ENCODE assay signal across 26 cellular contexts in genomic region chr6:112413805-112414204, GRCh38.
A peak's percentile ranks its signal among the peaks of the same experiment; 100 is the strongest.
DNase-seq lines count a peak whose midpoint lies in the region; ATAC-seq, FAIRE-seq and TF ChIP-seq lines count a peak whose summit lies in the region.
"Had no signal": no experiment of that assay in that cellular context is flagged by ENCODE, and none has a peak within 500 bp of the region (broad histone marks: within the 10 kb centered on the region; RNA-seq: fewer than 3 reads in every experiment).

No MANE protein-coding gene starts in this region.

- H3K4me2 ChIP-seq in GM23338 = no peak overlapping the region

- no TSS peak for BruUV-seq in Panc1 (replicated peaks; lab: Mats Ljungman, UMichigan)

- no peaks in the 10 kb centered on the region; the same call in 1 of the 2 replicates for H3K9me2 ChIP-seq in GM23338 (ENCODE audit: insufficient read depth)

- no peak overlapping the region for H3K4me3 ChIP-seq in GM23338
- no peak overlapping the region for H3K4me3 ChIP-seq in Panc1 (ENCODE audit: low read depth in 2 of 2, low read length in 2 of 2)
- H3K4me3 ChIP-seq: SJCRH30, uterus had no signal

- no peaks in the 10 kb centered on the region for H3K27me3 ChIP-seq in GM23338 (ENCODE audit: insufficient read depth)
- no peaks in the 10 kb centered on the region for H3K27me3 ChIP-seq in Panc1 (ENCODE audit: control insufficient read depth, insufficient read depth, low read length)
- H3K27me3 ChIP-seq: SJCRH30, uterus had no signal

- no peaks in the 10 kb centered on the region for H3K36me3 Mint-ChIP-seq in GM23338 (ENCODE audit: low read depth)
- H3K36me3 Mint-ChIP-seq in glutamatergic neuron (ENCODE audit: unreplicated experiment) = no peaks in the 10 kb centered on the region

- no peak overlapping the region for H3K27ac Mint-ChIP-seq in GM23338
- H3K27ac Mint-ChIP-seq in glutamatergic neuron (ENCODE audit: unreplicated experiment) = peak overlapping the region; percentile 79
- H3K27ac Mint-ChIP-seq: progenitor cell of endocrine pancreas had no signal

- no peaks in the 10 kb centered on the region for H3F3A ChIP-seq in GM23338 (replicated peaks; ENCODE audit: low read depth)

- POLR2A ChIA-PET in Panc1 (lab: Charles Lee) = interaction anchor here (0.5 kb wide), 1 partner anchor 1587 kb away, joined by 11 read pairs; no protein-coding TSS in a partner anchor

- H3K4me3 Mint-ChIP-seq in GM23338 (no peak overlapping the region), glutamatergic neuron (ENCODE audit: unreplicated experiment) (no peak overlapping the region)
- H3K4me3 Mint-ChIP-seq: central memory CD8-positive, alpha-beta T cell; neural crest cell had no signal

- DNase-seq in AG20443 (ENCODE audit: low spot score) = peak; percentile 14
- no peak for DNase-seq in GM23338 (ENCODE audit: low spot score)
- DNase-seq in Panc1 (ENCODE audit: low read depth, low spot score) = no peak
- DNase-seq in glutamatergic neuron = no peak
- no peak for DNase-seq in RCC 7860 (ENCODE audit: low spot score)
- no peak for DNase-seq in activated CD8-positive, alpha-beta memory T cell treated with anti-CD3 and anti-CD28 coated beads for 24 hours
- DNase-seq: ACHN; activated CD4-positive, alpha-beta T cell treated with anti-CD3 and anti-CD28 coated beads for 4 hours; activated naive CD4-positive, alpha-beta T cell treated with anti-CD3 and anti-CD28 coated beads, Interleukin-2, amount 50 U/mL, for 16 hours; aorta; C1 segment of cervical spinal cord; DMS153; hippocampal formation; MM.1S; NCI-H2171; NCI-H748 treated with DMSO at 0.1 percent for 48 hours; SJCRH30; T-helper 1 cell; uterus had no signal

- H3K36me3 ChIP-seq in GM23338 (ENCODE audit: insufficient read depth) = no peaks in the 10 kb centered on the region
- no peaks in the 10 kb centered on the region for H3K36me3 ChIP-seq in Panc1 (ENCODE audit: control insufficient read depth, insufficient read depth, low read length)
- H3K36me3 ChIP-seq: SJCRH30, uterus had no signal

- H3K9me3 Mint-ChIP-seq in GM23338 (peaks cover 11% of the 10 kb centered on the region), glutamatergic neuron (ENCODE audit: unreplicated experiment) (peaks cover 2% of the 10 kb centered on the region)
- H3K9me3 Mint-ChIP-seq: central memory CD8-positive, alpha-beta T cell had no signal

- H3K27ac ChIP-seq in GM23338 (ENCODE audit: low read depth) (no peak overlapping the region), Panc1 (ENCODE audit: low read length) (no peak overlapping the region)
- H3K27ac ChIP-seq: epithelial cell of prostate, SJCRH30, uterus had no signal

- TF ChIP-seq CTCF in GM23338 (conservative IDR thresholded peaks at IDR 0.05; ENCODE audit: low read depth in 2 of 2) = no peak
- TF ChIP-seq CTCF in Panc1 (IDR thresholded peaks at IDR 0.05) = 0 out of 2 replicates have a peak, but pooled peaks have one; percentile 11
- TF ChIP-seq CTCF in glutamatergic neuron (IDR thresholded peaks at IDR 0.05; ENCODE audit: partially characterized antibody, unreplicated experiment) = no peak

- FAIRE-seq in RCC 7860 (lab: Jason Lieb, UNC) = no peak
- FAIRE-seq: GM12892 had no signal

- no peaks in the 10 kb centered on the region for H3K9me3 ChIP-seq in Panc1 (ENCODE audit: control insufficient read depth, insufficient read depth, low read depth, low read length)
- H3K9me3 ChIP-seq: SJCRH30, uterus had no signal

- H3K79me2 ChIP-seq in GM23338 (replicated peaks; ENCODE audit: insufficient read depth) = no peaks in the 10 kb centered on the region

- in situ Hi-C loops in Panc1 (cut with HindIII; ENCODE audit: low pct_unique_long_range_greater_than_20kb, low sequenced_read_pairs) = no loop called here

- peaks cover 2% of the 10 kb centered on the region for H3K4me1 Mint-ChIP-seq in GM23338
- peaks cover 9% of the 10 kb centered on the region for H3K4me1 Mint-ChIP-seq in glutamatergic neuron (ENCODE audit: low read depth, unreplicated experiment)
- H3K4me1 Mint-ChIP-seq: central memory CD8-positive, alpha-beta T cell had no signal

- peak overlapping the region; percentile 5; the same call in 1 of the 2 replicates for H2AFZ ChIP-seq in GM23338

- H3K27me3 Mint-ChIP-seq in GM23338 (ENCODE audit: insufficient read depth, low read depth, poor library complexity) = no peaks in the 10 kb centered on the region
- H3K27me3 Mint-ChIP-seq in glutamatergic neuron (ENCODE audit: unreplicated experiment) = no peaks in the 10 kb centered on the region
- H3K27me3 Mint-ChIP-seq: progenitor cell of endocrine pancreas had no signal

- no peaks in the 10 kb centered on the region for H4K20me1 ChIP-seq in GM23338 (replicated peaks; ENCODE audit: insufficient read depth)

- H3K4me1 ChIP-seq in GM23338 (ENCODE audit: insufficient read depth) (peaks cover 3% of the 10 kb centered on the region), Panc1 (ENCODE audit: control insufficient read depth, insufficient read depth, low read length) (no peaks in the 10 kb centered on the region)
- H3K4me1 ChIP-seq: uterus had no signal

- no peak for ATAC-seq in GM23338
- ATAC-seq in Panc1 = no peak
- ATAC-seq in HG03460 (IDR thresholded peaks at IDR 0.05; ENCODE audit: unreplicated experiment) = no peak
- ATAC-seq in HG03442 (IDR thresholded peaks at IDR 0.05; ENCODE audit: unreplicated experiment) = no peak

- intact Hi-C loops in Panc1 (cut with micrococcal nuclease; ENCODE audit: unreplicated experiment) = no loop called here

- CTCF ChIA-PET in Panc1 (lab: Charles Lee) = no interaction called here

TF ChIP-seq in GM23338, 12 proteins besides CTCF, POLR2A, EP300 and RAD21 (continues in another document):
- TF ChIP-seq ZNF114 (CRISPR knock-in tag; IDR thresholded peaks at IDR 0.05) (no peak), ZNF331 (CRISPR knock-in tag; IDR thresholded peaks at IDR 0.05; ENCODE audit: low read depth) (no peak), EZH2 (IDR thresholded peaks at IDR 0.05; ENCODE audit: low read depth, unreplicated experiment) (no peak), STAT1 (IDR thresholded peaks at IDR 0.05; ENCODE audit: unreplicated experiment) (no peak), REST (IDR thresholded peaks at IDR 0.05; ENCODE audit: unreplicated experiment) (no peak), POLR2AphosphoS5 (IDR thresholded peaks at IDR 0.05; ENCODE audit: low read depth) (no peak)
